1 cellular context compared by ENCODE assay signal in genomic region chr21:43974791-43975468, GRCh38.
A peak's percentile ranks its signal among the peaks of the same experiment; 100 is the strongest.
TF ChIP-seq lines count a peak whose summit lies in the region.

No MANE protein-coding gene starts in this region.

TF ChIP-seq in K562, 482 proteins besides CTCF, POLR2A, EP300 and RAD21 (continued from another document and continues in another):
- TF ChIP-seq, protein P1, sequence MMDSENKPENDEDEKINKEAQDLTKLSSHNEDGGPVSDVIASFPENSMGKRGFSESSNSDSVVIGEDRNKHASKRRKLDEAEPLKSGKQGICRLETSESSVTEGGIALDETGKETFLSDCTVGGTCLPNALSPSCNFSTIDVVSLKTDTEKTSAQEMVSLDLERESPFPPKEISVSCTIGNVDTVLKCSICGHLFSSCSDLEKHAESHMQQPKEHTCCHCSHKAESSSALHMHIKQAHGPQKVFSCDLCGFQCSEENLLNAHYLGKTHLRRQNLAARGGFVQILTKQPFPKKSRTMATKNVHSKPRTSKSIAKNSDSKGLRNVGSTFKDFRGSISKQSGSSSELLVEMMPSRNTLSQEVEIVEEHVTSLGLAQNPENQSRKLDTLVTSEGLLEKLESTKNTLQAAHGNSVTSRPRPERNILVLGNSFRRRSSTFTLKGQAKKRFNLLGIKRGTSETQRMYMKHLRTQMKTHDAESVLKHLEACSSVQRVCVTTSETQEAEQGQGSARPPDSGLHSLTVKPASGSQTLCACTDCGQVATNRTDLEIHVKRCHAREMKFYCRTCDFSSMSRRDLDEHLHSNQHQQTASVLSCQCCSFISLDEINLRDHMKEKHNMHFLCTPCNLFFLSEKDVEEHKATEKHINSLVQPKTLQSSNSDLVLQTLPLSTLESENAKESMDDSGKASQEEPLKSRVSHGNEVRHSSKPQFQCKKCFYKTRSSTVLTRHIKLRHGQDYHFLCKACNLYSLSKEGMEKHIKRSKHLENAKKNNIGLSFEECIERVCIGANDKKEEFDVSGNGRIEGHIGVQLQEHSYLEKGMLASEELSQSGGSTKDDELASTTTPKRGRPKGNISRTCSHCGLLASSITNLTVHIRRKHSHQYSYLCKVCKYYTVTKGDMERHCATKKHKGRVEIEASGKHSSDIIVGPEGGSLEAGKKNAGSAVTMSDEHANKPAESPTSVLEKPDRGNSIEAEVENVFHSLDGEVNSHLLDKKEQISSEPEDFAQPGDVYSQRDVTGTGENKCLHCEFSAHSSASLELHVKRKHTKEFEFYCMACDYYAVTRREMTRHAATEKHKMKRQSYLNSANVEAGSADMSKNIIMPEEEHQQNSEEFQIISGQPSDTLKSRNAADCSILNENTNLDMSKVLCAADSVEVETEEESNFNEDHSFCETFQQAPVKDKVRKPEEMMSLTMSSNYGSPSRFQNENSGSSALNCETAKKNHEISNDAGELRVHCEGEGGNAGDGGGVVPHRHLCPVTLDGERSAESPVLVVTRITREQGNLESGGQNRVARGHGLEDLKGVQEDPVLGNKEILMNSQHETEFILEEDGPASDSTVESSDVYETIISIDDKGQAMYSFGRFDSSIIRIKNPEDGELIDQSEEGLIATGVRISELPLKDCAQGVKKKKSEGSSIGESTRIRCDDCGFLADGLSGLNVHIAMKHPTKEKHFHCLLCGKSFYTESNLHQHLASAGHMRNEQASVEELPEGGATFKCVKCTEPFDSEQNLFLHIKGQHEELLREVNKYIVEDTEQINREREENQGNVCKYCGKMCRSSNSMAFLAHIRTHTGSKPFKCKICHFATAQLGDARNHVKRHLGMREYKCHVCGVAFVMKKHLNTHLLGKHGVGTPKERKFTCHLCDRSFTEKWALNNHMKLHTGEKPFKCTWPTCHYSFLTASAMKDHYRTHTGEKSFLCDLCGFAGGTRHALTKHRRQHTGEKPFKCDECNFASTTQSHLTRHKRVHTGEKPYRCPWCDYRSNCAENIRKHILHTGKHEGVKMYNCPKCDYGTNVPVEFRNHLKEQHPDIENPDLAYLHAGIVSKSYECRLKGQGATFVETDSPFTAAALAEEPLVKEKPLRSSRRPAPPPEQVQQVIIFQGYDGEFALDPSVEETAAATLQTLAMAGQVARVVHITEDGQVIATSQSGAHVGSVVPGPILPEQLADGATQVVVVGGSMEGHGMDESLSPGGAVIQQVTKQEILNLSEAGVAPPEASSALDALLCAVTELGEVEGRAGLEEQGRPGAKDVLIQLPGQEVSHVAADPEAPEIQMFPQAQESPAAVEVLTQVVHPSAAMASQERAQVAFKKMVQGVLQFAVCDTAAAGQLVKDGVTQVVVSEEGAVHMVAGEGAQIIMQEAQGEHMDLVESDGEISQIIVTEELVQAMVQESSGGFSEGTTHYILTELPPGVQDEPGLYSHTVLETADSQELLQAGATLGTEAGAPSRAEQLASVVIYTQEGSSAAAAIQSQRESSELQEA (IDR thresholded peaks at IDR 0.05; ENCODE audit: low read depth) = 0 out of 2 replicates have a peak, but pooled peaks have one; percentile 27
- TF ChIP-seq, protein P2, sequence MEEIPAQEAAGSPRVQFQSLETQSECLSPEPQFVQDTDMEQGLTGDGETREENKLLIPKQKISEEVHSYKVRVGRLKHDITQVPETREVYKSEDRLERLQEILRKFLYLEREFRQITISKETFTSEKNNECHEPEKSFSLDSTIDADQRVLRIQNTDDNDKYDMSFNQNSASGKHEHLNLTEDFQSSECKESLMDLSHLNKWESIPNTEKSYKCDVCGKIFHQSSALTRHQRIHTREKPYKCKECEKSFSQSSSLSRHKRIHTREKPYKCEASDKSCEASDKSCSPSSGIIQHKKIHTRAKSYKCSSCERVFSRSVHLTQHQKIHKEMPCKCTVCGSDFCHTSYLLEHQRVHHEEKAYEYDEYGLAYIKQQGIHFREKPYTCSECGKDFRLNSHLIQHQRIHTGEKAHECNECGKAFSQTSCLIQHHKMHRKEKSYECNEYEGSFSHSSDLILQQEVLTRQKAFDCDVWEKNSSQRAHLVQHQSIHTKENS (CRISPR knock-in tag; IDR thresholded peaks at IDR 0.05) = no peak
- TF ChIP-seq ZNF586 (CRISPR knock-in tag; conservative IDR thresholded peaks at IDR 0.05) (no peak), ZNF175 (CRISPR knock-in tag; IDR thresholded peaks at IDR 0.05; ENCODE audit: low read depth) (no peak), SIRT6 (IDR thresholded peaks at IDR 0.05; ENCODE audit: low read depth, low read length) (no peak), CCAR2 (IDR thresholded peaks at IDR 0.05; ENCODE audit: low read depth, low read length) (no peak), BRD9 (IDR thresholded peaks at IDR 0.05; ENCODE audit: low read depth, partially characterized antibody) (no peak), POLR3G (IDR thresholded peaks at IDR 0.05; ENCODE audit: extremely low read depth, insufficient read length, insufficient replicate concordance) (no peak), ZNF785 (CRISPR knock-in tag; IDR thresholded peaks at IDR 0.05) (no peak), ZNF696 (CRISPR knock-in tag; conservative IDR thresholded peaks at IDR 0.05) (no peak), SUPT5H (IDR thresholded peaks at IDR 0.05) (peak; percentile 42; the same call in 1 of the 2 replicates), SP2 (IDR thresholded peaks at IDR 0.05; ENCODE audit: extremely low read depth, low read depth, low read length, poor library complexity, severe bottlenecking) (no peak), ZNF184 (CRISPR knock-in tag; IDR thresholded peaks at IDR 0.05) (no peak), TGIF2 (CRISPR knock-in tag; IDR thresholded peaks at IDR 0.05) (no peak), BDP1 (IDR thresholded peaks at IDR 0.05; ENCODE audit: insufficient read depth, insufficient read length) (no peak), GTF2B (IDR thresholded peaks at IDR 0.05; ENCODE audit: extremely low read depth, insufficient read length) (no peak), STAT5A (IDR thresholded peaks at IDR 0.05; ENCODE audit: borderline replicate concordance, low read length) (no peak), ZNF24 (IDR thresholded peaks at IDR 0.05) (no peak), HLTF (IDR thresholded peaks at IDR 0.05) (peak; percentile 77; the same call in 1 of the 2 replicates), ZNF644 (tag; IDR thresholded peaks at IDR 0.05; ENCODE audit: low read depth) (no peak), HDAC2 (IDR thresholded peaks at IDR 0.05) (no peak), HCFC1 (IDR thresholded peaks at IDR 0.05; ENCODE audit: low read depth, low read length) (no peak), ZC3H11A (IDR thresholded peaks at IDR 0.05; ENCODE audit: low read depth, low read length) (no peak), ZFPM2 (CRISPR knock-in tag; IDR thresholded peaks at IDR 0.05) (no peak), ZNF311 (CRISPR knock-in tag; IDR thresholded peaks at IDR 0.05) (no peak), CBX5 (IDR thresholded peaks at IDR 0.05; ENCODE audit: borderline replicate concordance, low read depth) (no peak), ZSCAN29 (IDR thresholded peaks at IDR 0.05) (peak; percentile 48; the same call in 1 of the 2 replicates), XRCC3 (IDR thresholded peaks at IDR 0.05) (no peak), HDAC8 (tag; IDR thresholded peaks at IDR 0.05) (no peak), ZNF436 (CRISPR knock-in tag; IDR thresholded peaks at IDR 0.05) (no peak), ETS2 (tag; IDR thresholded peaks at IDR 0.05; ENCODE audit: borderline replicate concordance, poor library complexity, severe bottlenecking) (no peak), NFYB (IDR thresholded peaks at IDR 0.05; ENCODE audit: extremely low read depth, insufficient read length) (no peak), ASH1L (IDR thresholded peaks at IDR 0.05; ENCODE audit: borderline replicate concordance, low read depth, partially characterized antibody) (peak; percentile 39), GATAD2A (IDR thresholded peaks at IDR 0.05) (no peak), POLR2H (tag; IDR thresholded peaks at IDR 0.05; ENCODE audit: low read depth) (no peak), ETV1 (tag; conservative IDR thresholded peaks at IDR 0.05; ENCODE audit: low read depth) (no peak), E4F1 (CRISPR knock-in tag; IDR thresholded peaks at IDR 0.05; ENCODE audit: borderline replicate concordance) (no peak), CXXC5 (CRISPR knock-in tag; IDR thresholded peaks at IDR 0.05) (no peak), RAD51 (IDR thresholded peaks at IDR 0.05; ENCODE audit: borderline replicate concordance, low read depth) (no peak), MIER1 (IDR thresholded peaks at IDR 0.05; ENCODE audit: low read depth) (peak; percentile 49; the same call in 1 of the 2 replicates), FOXK1 (CRISPR knock-in tag; IDR thresholded peaks at IDR 0.05; ENCODE audit: borderline replicate concordance) (no peak), PHF20 (IDR thresholded peaks at IDR 0.05; ENCODE audit: partially characterized antibody) (peak; percentile 95), BCOR (IDR thresholded peaks at IDR 0.05) (peak; percentile 53; the same call in 1 of the 2 replicates), VEZF1 (CRISPR knock-in tag; IDR thresholded peaks at IDR 0.05) (no peak), ZC3H8 (IDR thresholded peaks at IDR 0.05) (peak; percentile 39; the same call in 1 of the 2 replicates), RBBP5 (IDR thresholded peaks at IDR 0.05; ENCODE audit: borderline replicate concordance, insufficient read depth, low read length, poor library complexity, severe bottlenecking) (no peak), ZNF445 (CRISPR knock-in tag; IDR thresholded peaks at IDR 0.05; ENCODE audit: low read depth) (no peak), HNRNPH1 (optimal IDR thresholded peaks at IDR 0.05; ENCODE audit: low read depth, low read length) (no peak), SPI1 (IDR thresholded peaks at IDR 0.05; ENCODE audit: borderline replicate concordance, low read depth, low read length) (no peak), ATF3 (IDR thresholded peaks at IDR 0.05) (no peak), ATF3 (CRISPR knock-in tag; conservative IDR thresholded peaks at IDR 0.05) (no peak), RNF2 (IDR thresholded peaks at IDR 0.05) (no peak), ILF3 (IDR thresholded peaks at IDR 0.05; ENCODE audit: borderline replicate concordance) (no peak)
- TF ChIP-seq, protein P3, sequence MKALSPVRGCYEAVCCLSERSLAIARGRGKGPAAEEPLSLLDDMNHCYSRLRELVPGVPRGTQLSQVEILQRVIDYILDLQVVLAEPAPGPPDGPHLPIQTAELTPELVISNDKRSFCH (CRISPR knock-in tag; IDR thresholded peaks at IDR 0.05) = no peak
- TF ChIP-seq, protein P3 (tag; IDR thresholded peaks at IDR 0.05) = no peak
- TF ChIP-seq, protein P4, sequence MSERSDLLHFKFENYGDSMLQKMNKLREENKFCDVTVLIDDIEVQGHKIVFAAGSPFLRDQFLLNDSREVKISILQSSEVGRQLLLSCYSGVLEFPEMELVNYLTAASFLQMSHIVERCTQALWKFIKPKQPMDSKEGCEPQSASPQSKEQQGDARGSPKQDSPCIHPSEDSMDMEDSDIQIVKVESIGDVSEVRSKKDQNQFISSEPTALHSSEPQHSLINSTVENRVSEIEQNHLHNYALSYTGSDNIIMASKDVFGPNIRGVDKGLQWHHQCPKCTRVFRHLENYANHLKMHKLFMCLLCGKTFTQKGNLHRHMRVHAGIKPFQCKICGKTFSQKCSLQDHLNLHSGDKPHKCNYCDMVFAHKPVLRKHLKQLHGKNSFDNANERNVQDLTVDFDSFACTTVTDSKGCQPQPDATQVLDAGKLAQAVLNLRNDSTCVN (CRISPR knock-in tag; IDR thresholded peaks at IDR 0.05) = peak; percentile 48
- TF ChIP-seq, protein P5, sequence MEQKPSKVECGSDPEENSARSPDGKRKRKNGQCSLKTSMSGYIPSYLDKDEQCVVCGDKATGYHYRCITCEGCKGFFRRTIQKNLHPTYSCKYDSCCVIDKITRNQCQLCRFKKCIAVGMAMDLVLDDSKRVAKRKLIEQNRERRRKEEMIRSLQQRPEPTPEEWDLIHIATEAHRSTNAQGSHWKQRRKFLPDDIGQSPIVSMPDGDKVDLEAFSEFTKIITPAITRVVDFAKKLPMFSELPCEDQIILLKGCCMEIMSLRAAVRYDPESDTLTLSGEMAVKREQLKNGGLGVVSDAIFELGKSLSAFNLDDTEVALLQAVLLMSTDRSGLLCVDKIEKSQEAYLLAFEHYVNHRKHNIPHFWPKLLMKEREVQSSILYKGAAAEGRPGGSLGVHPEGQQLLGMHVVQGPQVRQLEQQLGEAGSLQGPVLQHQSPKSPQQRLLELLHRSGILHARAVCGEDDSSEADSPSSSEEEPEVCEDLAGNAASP (IDR thresholded peaks at IDR 0.05) = no peak
